In genomic region chr6:56542367-56543331, GRCh38 we compare ENCODE assay signal across 8 cellular contexts.
DNase-seq lines count a peak whose midpoint lies in the region; ATAC-seq, FAIRE-seq and TF ChIP-seq lines count a peak whose summit lies in the region.

No MANE protein-coding gene starts in this region.

- H3K27me3 Mint-ChIP-seq in astrocyte (ENCODE audit: low read depth, unreplicated experiment), result no peaks in the 10 kb centered on the region

- H3K4me1 Mint-ChIP-seq in astrocyte (ENCODE audit: low read depth, unreplicated experiment), result peaks cover 5% of the 10 kb centered on the region

- no peak overlapping the region for H3K27ac Mint-ChIP-seq in astrocyte (ENCODE audit: unreplicated experiment)

- H3K4me1 ChIP-seq in astrocyte (ENCODE audit: insufficient read depth, low read length) (peaks cover 39% of the 10 kb centered on the region), psoas muscle (peaks cover 46% of the 10 kb centered on the region)

- H3K4me3 ChIP-seq in astrocyte (ENCODE audit: insufficient read depth, low read depth, low read length) (peak overlapping the region; percentile 71), psoas muscle (peak overlapping the region; percentile 62)

- H3K27me3 ChIP-seq in astrocyte (ENCODE audit: insufficient read depth, low read length), result no peaks in the 10 kb centered on the region
- H3K27me3 ChIP-seq in psoas muscle (ENCODE audit: insufficient read depth in 3 of 3, low read length in 2 of 3), result no peaks in the 10 kb centered on the region

- peak; percentile 98 for FAIRE-seq in GM12891 (lab: Jason Lieb, UNC)
- FAIRE-seq in astrocyte (lab: Jason Lieb, UNC), result peak; percentile 77
- peak; percentile 92 for FAIRE-seq in urothelium cell line (lab: Jason Lieb, UNC)

- peak; percentile 91 for ATAC-seq in HG02678 (IDR thresholded peaks at IDR 0.05; ENCODE audit: unreplicated experiment)
- ATAC-seq in psoas muscle, result peak; percentile 96 to 98 (median 98)

- H4K20me1 ChIP-seq in astrocyte (ENCODE audit: insufficient read depth, low read length), result peaks cover 47% of the 10 kb centered on the region

- H2AFZ ChIP-seq in astrocyte (ENCODE audit: low read depth, low read length), result no peak overlapping the region

- H3K36me3 Mint-ChIP-seq in astrocyte (ENCODE audit: low read depth, unreplicated experiment), result no peaks in the 10 kb centered on the region

- peak overlapping the region; percentile 95 for H3K9ac ChIP-seq in astrocyte (ENCODE audit: low read length)

- peak; percentile 82 for TF ChIP-seq POLR2A in GM12891 (IDR thresholded peaks at IDR 0.05; ENCODE audit: low read depth, low read length)

- H3K79me2 ChIP-seq in astrocyte (ENCODE audit: insufficient read depth, low read length), result peaks cover 87% of the 10 kb centered on the region

- H3K9me3 Mint-ChIP-seq in astrocyte (ENCODE audit: unreplicated experiment), result no peaks in the 10 kb centered on the region

- H3K27ac ChIP-seq in astrocyte (ENCODE audit: low read depth, low read length), result peak overlapping the region; percentile 95
- H3K27ac ChIP-seq in psoas muscle, result peak overlapping the region; percentile 80

- intact Hi-C loops in psoas muscle (cut with DNase I), result no loop called here

- no peak overlapping the region for H3K4me3 Mint-ChIP-seq in astrocyte (ENCODE audit: unreplicated experiment)

- peak; percentile 21 for DNase-seq in GM12891 (ENCODE audit: insufficient read length, low spot score)
- DNase-seq in NCI-H1105 (lab: John Stamatoyannopoulos, UW), result peak; percentile 76
- DNase-seq in T follicular helper cell (ENCODE audit: low read depth), result peak; percentile 28
- DNase-seq in astrocyte (ENCODE audit: low read depth), result peak; percentile 98
- peak; percentile 75 for DNase-seq in hepatic stellate cell (ENCODE audit: low spot score)
- DNase-seq in psoas muscle, result peak; percentile 92 to 96
- peak; percentile 95 for DNase-seq in urothelium cell line (ENCODE audit: low spot score)

- H3K9me3 ChIP-seq in astrocyte (ENCODE audit: insufficient read depth, low read depth, low read length) (no peaks in the 10 kb centered on the region), psoas muscle (no peaks in the 10 kb centered on the region)

- no peaks in the 10 kb centered on the region for H3K36me3 ChIP-seq in astrocyte (ENCODE audit: insufficient read depth, low read length)
- no peaks in the 10 kb centered on the region for H3K36me3 ChIP-seq in psoas muscle (ENCODE audit: insufficient read depth in 1 of 2, low read depth in 1 of 2)

- 0 to 1% (median 1%) methylated on average over 49 to 50 of the region's 50 CpGs for WGBS in psoas muscle, 3 donors

- peak overlapping the region; percentile 94 for H3K4me2 ChIP-seq in astrocyte (ENCODE audit: low read length)

- no peak for TF ChIP-seq CTCF in astrocyte (IDR thresholded peaks at IDR 0.05; ENCODE audit: insufficient read depth, low read depth, low read length)
- peak; percentile 40 for TF ChIP-seq CTCF in psoas muscle (IDR thresholded peaks at IDR 0.05)

TF ChIP-seq in GM12891, 5 proteins besides CTCF, POLR2A, EP300 and RAD21:
- TF ChIP-seq TAF1 (IDR thresholded peaks at IDR 0.05; ENCODE audit: low read depth, low read length), result peak; percentile 41; the same call in 1 of the 2 replicates
- peak; percentile 75 for TF ChIP-seq POLR2AphosphoS5 (IDR thresholded peaks at IDR 0.05; ENCODE audit: low read depth, low read length)
- no peak for TF ChIP-seq POU2F2 (IDR thresholded peaks at IDR 0.05; ENCODE audit: low read depth, low read length)

Comparison
In these comparisons a context has a peak if more than half of its experiments do, and no peak if none do; other contexts are left out.
1. Peak in every context shown above with its lines: DNase-seq, ATAC-seq, H3K4me3 ChIP-seq and H3K27ac ChIP-seq.
2. DNase-seq: peak in every context shown above with its lines; median percentile 98 in astrocyte; 95 in urothelium cell line; 94 in psoas muscle; 76 in NCI-H1105; 75 in hepatic stellate cell; 28 in T follicular helper cell; 21 in GM12891.